ENCODE assay signal across 28 cellular contexts in genomic region chr15:38593523-38593922, GRCh38. TPM values are rescaled to one million over a fixed set of nuclear protein-coding genes. Genes with fewer than 3 reads are reported as not detected.
A peak's percentile ranks its signal among the peaks of the same experiment; 100 is the strongest.
DNase-seq lines count a peak whose midpoint lies in the region; ATAC-seq, FAIRE-seq and TF ChIP-seq lines count a peak whose summit lies in the region.
"Had no signal": no experiment of that assay in that cellular context is flagged by ENCODE, and none has a peak within 500 bp of the region (broad histone marks: within the 10 kb centered on the region; RNA-seq: fewer than 3 reads in every experiment).

No MANE protein-coding gene starts in this region.

- TF ChIP-seq RAD21 in K562 (CRISPR knock-in tag; conservative IDR thresholded peaks at IDR 0.05 in 1 of 2, IDR thresholded peaks at IDR 0.05 in 1 of 2) = no peak

- CTCF ChIA-PET in Calu3 (lab: Charles Lee) (no interaction called here), K562 (lab: Yijun Ruan, JAX; ENCODE audit: low intra/inter-chr PET ratio) (no interaction called here)

- no peak overlapping the region for H2BK120ac ChIP-seq in neuronal stem cell (ENCODE audit: low read depth, low read length)

- no peak overlapping the region for H3K9ac ChIP-seq in K562 (ENCODE audit: insufficient read depth in 1 of 2, low read depth in 2 of 2, low read length in 2 of 2)
- H3K9ac ChIP-seq in neuronal stem cell (ENCODE audit: low read depth, low read length, poor library complexity) = no peak overlapping the region

- intact Hi-C loops in Calu3 (cut with micrococcal nuclease; ENCODE audit: unreplicated experiment) (no loop called here), K562 (cut with micrococcal nuclease) (no loop called here), left ventricle myocardium superior (cut with micrococcal nuclease) (no loop called here), tibial artery (cut with DNase I; ENCODE audit: low total_unique reads) (no loop called here)

- H4K8ac ChIP-seq in neuronal stem cell (ENCODE audit: low read depth, low read length) = no peak overlapping the region

- H3K18ac ChIP-seq in neuronal stem cell (ENCODE audit: low read length) = peak overlapping the region; percentile 17

- H3K23ac ChIP-seq in neuronal stem cell (ENCODE audit: low read depth, low read length, poor library complexity) = no peak overlapping the region

- H3K27ac ChIP-seq in K562 (ENCODE audit: extremely low read depth, low read depth, low read length) (no peak overlapping the region), neuronal stem cell (replicated peaks; ENCODE audit: low read length) (no peak overlapping the region), tibial artery (no peak overlapping the region)
- H3K27ac ChIP-seq: C4-2B, pancreas, spleen, testis had no signal

- H4K20me1 ChIP-seq in K562 (replicated peaks; ENCODE audit: control insufficient read depth, insufficient read depth, low read length) = no peaks in the 10 kb centered on the region

- H3K4me3 ChIP-seq in K562 = no peak overlapping the region
- peak overlapping the region in 1 of 2 donors; percentile 21 for H3K4me3 ChIP-seq in neuronal stem cell (ENCODE audit: low read length in 2 of 2)
- H3K4me3 ChIP-seq in tibial artery = no peak overlapping the region
- H3K4me3 ChIP-seq: pancreas, spleen, testis had no signal

- TF ChIP-seq CTCF in Calu3 (IDR thresholded peaks at IDR 0.05; ENCODE audit: unreplicated experiment) = no peak
- TF ChIP-seq CTCF in K562 (IDR thresholded peaks at IDR 0.05 in 2 of 3, conservative IDR thresholded peaks at IDR 0.05 in 1 of 3; ENCODE audit: insufficient read depth in 2 of 3, low read depth in 1 of 3, low read length in 3 of 3) = no peak
- TF ChIP-seq CTCF in tibial artery (IDR thresholded peaks at IDR 0.05) = no peak

- no peak overlapping the region for H4K91ac ChIP-seq in neuronal stem cell (ENCODE audit: low read depth, low read length, poor library complexity)

- H3K4ac ChIP-seq in neuronal stem cell (ENCODE audit: low read length) = no peak overlapping the region

- no peak overlapping the region for H2AFZ ChIP-seq in K562 (ENCODE audit: low read depth, low read length)
- no peak overlapping the region for H2AFZ ChIP-seq in neuronal stem cell (ENCODE audit: low read length)

- no peaks in the 10 kb centered on the region for H3K79me1 ChIP-seq in neuronal stem cell (ENCODE audit: low read depth, low read length)

- no peak for TF ChIP-seq EP300 in K562 (IDR thresholded peaks at IDR 0.05; ENCODE audit: low read length)

- H2BK12ac ChIP-seq in neuronal stem cell (ENCODE audit: low read length) = no peak overlapping the region

- H3K4me1 Mint-ChIP-seq in Calu3 (ENCODE audit: low read depth, unreplicated experiment) = peaks cover 13% of the 10 kb centered on the region
- H3K4me1 Mint-ChIP-seq: natural killer cell had no signal

- BruUV-seq in Calu3 (replicated peaks; lab: Mats Ljungman, UMichigan) = no TSS peak
- BruUV-seq in K562 (replicated peaks; lab: Mats Ljungman, UMichigan) = no TSS peak

- no peak overlapping the region for H3K14ac ChIP-seq in neuronal stem cell (ENCODE audit: low read length)

- H3K4me2 ChIP-seq in K562 (ENCODE audit: insufficient read depth, low read length) (no peak overlapping the region), neuronal stem cell (ENCODE audit: insufficient read depth, low read length, poor library complexity, severe bottlenecking) (no peak overlapping the region)

- in situ Hi-C loops in K562 (cut with MboI) = no loop called here

- 0% methylated on average over 4 of the region's 4 CpGs for WGBS in K562 (ENCODE audit: insufficient coverage, low coverage, missing lambda C conversion rate)
- no CpG with 5 or more reads among the region's 4 CpGs for WGBS in neuronal stem cell (ENCODE audit: extremely low coverage in 2 of 2, insufficient read length in 2 of 2, insufficient replicate concordance in 1 of 2), 2 donors

- H3K36me3 Mint-ChIP-seq in Calu3 (ENCODE audit: insufficient read depth, unreplicated experiment) = no peaks in the 10 kb centered on the region
- H3K36me3 Mint-ChIP-seq: activated naive CD8-positive, alpha-beta T cell; natural killer cell; stimulated activated naive B cell treated with anti-CD40 and anti-IgM and Interleukin-4, amounts not matched to agents 10 μg/mL and 1 μg/mL and 100 μg/mL, for 72 hours had no signal

- H3K27me3 ChIP-seq in K562 (ENCODE audit: control insufficient read depth in 2 of 2, insufficient read depth in 2 of 2, low read length in 2 of 2) (no peaks in the 10 kb centered on the region), neuronal stem cell (ENCODE audit: control insufficient read depth in 3 of 3, insufficient read depth in 3 of 3, low read depth in 1 of 3, low read length in 3 of 3) (no peaks in the 10 kb centered on the region), tibial artery (no peaks in the 10 kb centered on the region)
- H3K27me3 ChIP-seq: pancreas, spleen, testis had no signal

- peaks cover 6 to 22% of the 10 kb centered on the region in 2 experiments; a peak in 3 of 5 replicates for H3K4me1 ChIP-seq in K562 (replicated peaks in 1 of 2; ENCODE audit: control insufficient read depth in 2 of 2, insufficient read depth in 2 of 2, low read length in 2 of 2)
- H3K4me1 ChIP-seq in neuronal stem cell (ENCODE audit: control insufficient read depth in 2 of 2, insufficient read depth in 1 of 2, low read depth in 1 of 2, low read length in 2 of 2) = peaks cover 0 to 7% of the 10 kb centered on the region in 2 donors
- no peaks in the 10 kb centered on the region for H3K4me1 ChIP-seq in tibial artery
- H3K4me1 ChIP-seq: pancreas, testis had no signal

- H3K79me2 ChIP-seq in K562 (ENCODE audit: control insufficient read depth, insufficient read depth, low read length) = no peaks in the 10 kb centered on the region

- H3K9me1 ChIP-seq in K562 (ENCODE audit: control insufficient read depth, insufficient read depth, low read length) = no peaks in the 10 kb centered on the region

- H3K9me3 ChIP-seq in K562 (replicated peaks; ENCODE audit: control insufficient read depth, insufficient read depth, low read depth, low read length) (no peaks in the 10 kb centered on the region), neuronal stem cell (replicated peaks in 1 of 2; ENCODE audit: control insufficient read depth in 2 of 2, insufficient read depth in 1 of 2, low read depth in 1 of 2, low read length in 2 of 2) (no peaks in the 10 kb centered on the region), tibial artery (no peaks in the 10 kb centered on the region)
- H3K9me3 ChIP-seq: pancreas, spleen, testis had no signal

- H2AK5ac ChIP-seq in neuronal stem cell (ENCODE audit: low read depth, low read length) = no peak overlapping the region

- no peak for TF ChIP-seq POLR2A in K562 (conservative IDR thresholded peaks at IDR 0.05)

- no peak overlapping the region for H3K27ac Mint-ChIP-seq in Calu3 (ENCODE audit: unreplicated experiment)
- H3K27ac Mint-ChIP-seq: activated naive CD8-positive, alpha-beta T cell; activated T-helper 17 cell treated with anti-CD3 and anti-CD28 coated beads, Interleukin-2, amount 50 U/mL, for 72 hours; natural killer cell; stimulated activated naive B cell treated with anti-CD40 and anti-IgM and Interleukin-4, amounts not matched to agents 10 μg/mL and 1 μg/mL and 100 μg/mL, for 72 hours had no signal

- POLR2A ChIA-PET in K562 (lab: Yijun Ruan, JAX) = interaction anchor here (0.6 to 0.8 kb wide), 2 partner anchors 10 to 15 kb away, joined by 3 to 4 read pairs; no protein-coding TSS in a partner anchor

- DNase-seq in Calu3 = peak; percentile 14
- DNase-seq in HTR-8/SVneo (ENCODE audit: insufficient read length, low spot score) = peak; percentile 8
- peak in 3 of 4 experiments; percentile 20 to 37 (median 36) for DNase-seq in K562 (ENCODE audit: extremely low read depth in 1 of 4, low spot score in 3 of 4)
- DNase-seq in neuronal stem cell (ENCODE audit: low spot score) = no peak
- DNase-seq in left ventricle myocardium superior = no peak
- no peak for DNase-seq in tibial artery
- no peak for DNase-seq in ecto neural progenitor cell (ENCODE audit: low spot score)
- DNase-seq: activated CD4-positive, alpha-beta T cell treated with anti-CD3 and anti-CD28 coated beads, Interleukin-2, amount 50 U/mL, for 48 hours; activated CD8-positive, alpha-beta memory T cell treated with anti-CD3 and anti-CD28 coated beads, Interleukin-2, amount 50 U/mL, for 4 hours; central memory CD4-positive, alpha-beta T cell; head of caudate nucleus; KBM-7; left cardiac atrium; natural killer cell; NCI-H1048; NCI-H187 treated with DMSO at 0.1 percent for 48 hours; pancreas; SHP77; spleen; stimulated activated CD4-positive, alpha-beta T cell treated with anti-CD3 and anti-CD28 coated beads, Interleukin-4, amount 100 ng/mL, for 24 hours; stimulated activated naive B cell treated with anti-CD40 and anti-IgM and Interleukin-4, amounts not matched to agents 10 μg/mL and 1 μg/mL and 100 μg/mL, for 72 hours; T-helper 1 cell; testis had no signal

- H3K36me3 ChIP-seq in K562 (ENCODE audit: control insufficient read depth, insufficient read depth, low read length) (no peaks in the 10 kb centered on the region), neuronal stem cell (replicated peaks in 1 of 2; ENCODE audit: control insufficient read depth in 2 of 2, insufficient read depth in 2 of 2, low read length in 2 of 2) (no peaks in the 10 kb centered on the region), tibial artery (no peaks in the 10 kb centered on the region)
- H3K36me3 ChIP-seq: pancreas, spleen had no signal

- no peak for FAIRE-seq in HTR-8/SVneo (lab: Jason Lieb, UNC)
- no peak for FAIRE-seq in K562 (lab: Jason Lieb, UNC)
- FAIRE-seq: G401.6, pancreas had no signal

- no peak overlapping the region for H2BK15ac ChIP-seq in neuronal stem cell (ENCODE audit: low read length)

- no peaks in the 10 kb centered on the region for H3K27me3 Mint-ChIP-seq in Calu3 (ENCODE audit: unreplicated experiment)
- H3K27me3 Mint-ChIP-seq: activated naive CD8-positive, alpha-beta T cell; activated T-helper 17 cell treated with anti-CD3 and anti-CD28 coated beads, Interleukin-2, amount 50 U/mL, for 72 hours; stimulated activated naive B cell treated with anti-CD40 and anti-IgM and Interleukin-4, amounts not matched to agents 10 μg/mL and 1 μg/mL and 100 μg/mL, for 72 hours had no signal

- no peak for ATAC-seq in K562
- no peak for ATAC-seq in left ventricle myocardium superior
- no peak for ATAC-seq in HG03196 (IDR thresholded peaks at IDR 0.05; ENCODE audit: unreplicated experiment)
- ATAC-seq: activated T-helper 17 cell treated with anti-CD3 and anti-CD28 coated beads, Interleukin-2, amount 50 U/mL, for 72 hours; natural killer cell; stimulated activated naive B cell treated with anti-CD40 and anti-IgM and Interleukin-4, amounts not matched to agents 10 μg/mL and 1 μg/mL and 100 μg/mL, for 72 hours had no signal

- H3K4me3 Mint-ChIP-seq in Calu3 (ENCODE audit: low read depth, unreplicated experiment) = no peak overlapping the region
- H3K4me3 Mint-ChIP-seq: activated naive CD8-positive, alpha-beta T cell; activated T-helper 17 cell treated with anti-CD3 and anti-CD28 coated beads, Interleukin-2, amount 50 U/mL, for 72 hours; natural killer cell; stimulated activated naive B cell treated with anti-CD40 and anti-IgM and Interleukin-4, amounts not matched to agents 10 μg/mL and 1 μg/mL and 100 μg/mL, for 72 hours had no signal

- H2BK5ac ChIP-seq in neuronal stem cell (ENCODE audit: low read length) = peak overlapping the region; percentile 8

- H3K9me3 Mint-ChIP-seq in Calu3 (ENCODE audit: low read depth, unreplicated experiment) = no peaks in the 10 kb centered on the region
- H3K9me3 Mint-ChIP-seq: activated T-helper 17 cell treated with anti-CD3 and anti-CD28 coated beads, Interleukin-2, amount 50 U/mL, for 72 hours; natural killer cell had no signal

RNA-seq across cellular contexts. Expression of gene RASGRP1, which starts 28.9 kb away (rescaled TPM):
- total RNA-seq in Calu3 (2022) (9.0 and 15.1 TPM in 2 replicates), K562 (2014; rRNA removed) (0.23 and 0.49 TPM in 2 replicates), K562 (2014; rRNA removed; fragmentation: Illumina TruSeq; extraction: Trizol) (0.44 and 0.54 TPM in 2 replicates), K562 (2015; rRNA removed; fragmentation: Illumina TruSeq; extraction: Trizol) (0.26 and 0.33 TPM in 2 replicates), K562 (2021) (0.31 and 0.51 TPM in 2 replicates), left ventricle myocardium superior (0.42 TPM)
- 0.49 and 1.2 TPM in 2 replicates for total RNA-seq in K562 (2011; cell fraction: chromatin; rRNA removed; ENCODE audit: low replicate concordance)
- 0.33 and 0.39 TPM in 2 replicates for total RNA-seq in K562 (2011; cell fraction: nucleolus; rRNA removed)
- total RNA-seq in K562 (2011; cell fraction: nucleoplasm; rRNA removed) = 0.88 and 0.92 TPM in 2 replicates
- polyA plus RNA-seq in K562 (2011; rRNA removed) (0.12 and 0.38 TPM in 2 replicates), K562 (2014; fragmentation: Illumina TruSeq; extraction: Trizol) (0.30 and 0.60 TPM in 2 replicates), K562 (2014; fragmentation: Nextera tagmentation; extraction: Ambion mirVana) (under 1 TPM; 0.14 to 0.17 TPM), K562 (2014; rRNA removed) (0.27 and 0.72 TPM in 2 replicates)
- 0.12 and 0.19 TPM in 2 replicates for polyA plus RNA-seq in K562 (2011; cell fraction: cytosol; rRNA removed)
- 0.37 and 0.51 TPM in 2 replicates for polyA plus RNA-seq in K562 (2011; cell fraction: nucleus; rRNA removed)
- polyA plus RNA-seq in K562 (2012) = 0.35 and 1.2 TPM in 2 replicates
- polyA minus RNA-seq in K562 (2011; rRNA and poly(A)+ RNA removed) = 0.21 and 0.24 TPM in 2 replicates
- not detected in 2 replicates for polyA minus RNA-seq in K562 (2011; cell fraction: cytosol; rRNA and poly(A)+ RNA removed)
- polyA minus RNA-seq in K562 (2011; cell fraction: nucleus; rRNA and poly(A)+ RNA removed) = 0.22 and 0.27 TPM in 2 replicates
- 4.9 TPM for polyA plus RNA-seq in neuronal stem cell (2013, experiment 1 of 2)
- polyA plus RNA-seq in neuronal stem cell (2013, experiment 2 of 2) = 5.0 TPM

Comparison
In these comparisons a context has a peak if more than half of its experiments do, and no peak if none do; other contexts are left out.
1. DNase-seq: peak in Calu3 (single experiment), HTR-8/SVneo (single experiment) and K562 (3 of 4); none in neuronal stem cell (single experiment), left ventricle myocardium superior (single experiment), tibial artery (0 of 2) and ecto neural progenitor cell (single experiment).